In genomic region chr4:36677122-36677521, GRCh38 we compare ENCODE assay signal across 25 cellular contexts.
"Had no signal": no experiment of that assay in that cellular context is flagged by ENCODE, and none has a peak within 500 bp of the region (broad histone marks: within the 10 kb centered on the region; RNA-seq: fewer than 3 reads in every experiment).

No MANE protein-coding gene starts in this region.

- DNase-seq: activated CD4-positive, alpha-beta memory T cell treated with anti-CD3 and anti-CD28 coated beads, Interleukin-2, amount 10 ng/mL, durations not matched to agents 7 days and 5 days; activated CD4-positive, alpha-beta T cell treated with anti-CD3 and anti-CD28 coated beads for 48 hours; activated effector memory CD4-positive, alpha-beta T cell treated with Interleukin-2 at 50 U/mL for 16 hours; activated naive CD4-positive, alpha-beta T cell treated with anti-CD3 and anti-CD28 coated beads for 36 hours; activated naive CD8-positive, alpha-beta T cell treated with anti-CD3 and anti-CD28 coated beads, Interleukin-2, amount 10 ng/mL, durations not matched to agents 7 days and 5 days; activated T-cell treated with anti-CD3 and anti-CD28 coated beads, Interleukin-2, amount 50 U/mL, for 72 hours; amniotic stem cell; central memory CD4-positive, alpha-beta T cell; dermis blood vessel endothelial cell; effector memory CD4-positive, alpha-beta T cell; kidney glomerular epithelial cell; left ventricle myocardium inferior; mammary epithelial cell; pancreas; psoas muscle; right cardiac atrium; stimulated activated CD4-positive, alpha-beta T cell treated with anti-CD3 and anti-CD28 coated beads, Interleukin-12 subunit alpha, Interleukin-12 subunit beta, amount 100 ng/mL, for 4 hours; stimulated activated CD4-positive, alpha-beta T cell treated with anti-CD3 and anti-CD28 coated beads, Interleukin-4, amount 100 ng/mL, for 4 hours; stimulated activated naive CD8-positive, alpha-beta T cell treated with anti-CD3 and anti-CD28 coated beads, Interleukin-15, Interleukin-2, amounts not matched to agents 100 U/mL and 50 U/mL, for 24 hours; SW 1271; thyroid gland; upper lobe of right lung had no signal

- H3K36me3 ChIP-seq: esophagus muscularis mucosa, left ventricle myocardium inferior, neutrophil, pancreas, thyroid gland, upper lobe of right lung had no signal

- H3K9me3 ChIP-seq: neutrophil, pancreas, thyroid gland, upper lobe of right lung had no signal

- H3K4me1 ChIP-seq: esophagus muscularis mucosa, left ventricle myocardium inferior, pancreas, psoas muscle, thyroid gland, upper lobe of right lung had no signal

- H3K27me3 ChIP-seq: esophagus muscularis mucosa, neutrophil, pancreas, thyroid gland, upper lobe of right lung had no signal

- H3K4me3 ChIP-seq: esophagus muscularis mucosa, left ventricle myocardium inferior, pancreas, psoas muscle, thyroid gland, upper lobe of right lung had no signal

- ATAC-seq: activated T-cell treated with anti-CD3 and anti-CD28 coated beads, Interleukin-2, amount 50 U/mL, for 72 hours; natural killer cell treated with Interleukin-12 subunit alpha and Interleukin-12 subunit beta and Interleukin-15 and Interleukin-18, amount 100 ng/mL, for 72 hours; pancreas; psoas muscle; right cardiac atrium; stimulated activated naive CD8-positive, alpha-beta T cell treated with anti-CD3 and anti-CD28 coated beads, Interleukin-15, Interleukin-2, amounts not matched to agents 100 U/mL and 50 U/mL, for 24 hours; upper lobe of right lung had no signal

- H3K27ac ChIP-seq: esophagus muscularis mucosa, left ventricle myocardium inferior, neutrophil, pancreas, psoas muscle, thyroid gland, upper lobe of right lung had no signal
